ENCODE assay signal across 8 cellular contexts in the genomic region with DNA sequence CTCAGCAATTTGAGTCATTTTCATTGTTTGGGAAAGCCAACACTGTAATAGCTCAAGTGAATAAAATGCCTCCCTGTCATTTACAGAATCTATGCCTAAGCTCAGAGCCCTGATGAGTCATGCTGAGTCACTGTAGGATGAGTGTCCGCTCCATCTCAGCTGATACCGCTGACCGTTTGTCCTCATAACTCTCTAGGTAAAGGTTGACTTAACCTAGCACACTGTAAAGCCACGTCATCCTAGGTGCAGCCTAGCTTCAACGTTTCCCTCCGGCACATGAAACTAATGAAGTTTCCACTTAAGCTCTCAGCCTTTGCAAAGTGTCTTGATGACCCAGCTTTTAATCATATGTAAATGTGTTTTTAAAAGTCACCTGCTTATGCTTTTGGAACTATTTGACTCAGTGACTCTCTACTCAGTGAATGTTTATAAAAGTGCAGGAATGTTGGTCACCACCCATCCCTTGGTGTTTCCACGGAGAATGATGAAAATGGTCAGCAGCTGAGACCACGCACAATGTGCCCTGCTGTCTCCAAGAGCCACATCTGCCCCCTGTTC.
DNase-seq lines count a peak whose midpoint lies in the region; ATAC-seq and TF ChIP-seq lines count a peak whose summit lies in the region.

No MANE protein-coding gene starts in this region.

- no peak overlapping the region for H3K4me3 ChIP-seq in esophagus muscularis mucosa

- TF ChIP-seq EP300 in esophagus muscularis mucosa (IDR thresholded peaks at IDR 0.05): no peak

- intact Hi-C loops in esophagus muscularis mucosa (cut with DNase I): no loop called here

- no peak for TF ChIP-seq POLR2A in esophagus muscularis mucosa (IDR thresholded peaks at IDR 0.05; ENCODE audit: low read depth)

- H3K36me3 ChIP-seq in esophagus muscularis mucosa: no peaks in the 10 kb centered on the region

- peaks cover 0 to 8% (median 0%) of the 10 kb centered on the region in 4 donors for H3K4me1 ChIP-seq in esophagus muscularis mucosa

- ATAC-seq in GM19025 (IDR thresholded peaks at IDR 0.05; ENCODE audit: low read depth, unreplicated experiment) (peak; percentile 42), HG02973 (IDR thresholded peaks at IDR 0.05; ENCODE audit: unreplicated experiment) (no peak)

- DNase-seq in MV-4-11 (lab: John Stamatoyannopoulos, UW) (peak; percentile 78), brain pericyte (ENCODE audit: low read depth, low spot score) (peak; percentile 55), occipital lobe (lab: John Stamatoyannopoulos, UW) (peak; percentile 1), NCI-H2171 (lab: John Stamatoyannopoulos, UW) (no peak), T-helper 2 cell (no peak), esophagus muscularis mucosa (ENCODE audit: extremely low spot score) (no peak)

- H3K27ac ChIP-seq in esophagus muscularis mucosa (replicated peaks in 1 of 4): no peak overlapping the region

- no peaks in the 10 kb centered on the region for H3K27me3 ChIP-seq in esophagus muscularis mucosa

- no peak for TF ChIP-seq CTCF in esophagus muscularis mucosa (IDR thresholded peaks at IDR 0.05)

- no peaks in the 10 kb centered on the region for H3K9me3 ChIP-seq in esophagus muscularis mucosa

- WGBS in esophagus muscularis mucosa: 62% methylated on average over 8 of the region's 8 CpGs

Comparison
In these comparisons a context has a peak if more than half of its experiments do, and no peak if none do; other contexts are left out.
1. DNase-seq: peak in MV-4-11 (single experiment), brain pericyte (single experiment) and occipital lobe (single experiment); none in NCI-H2171 (single experiment), T-helper 2 cell (0 of 5) and esophagus muscularis mucosa (single experiment).